Comparison of ENCODE assay signal across 11 cellular contexts in the genomic region with DNA sequence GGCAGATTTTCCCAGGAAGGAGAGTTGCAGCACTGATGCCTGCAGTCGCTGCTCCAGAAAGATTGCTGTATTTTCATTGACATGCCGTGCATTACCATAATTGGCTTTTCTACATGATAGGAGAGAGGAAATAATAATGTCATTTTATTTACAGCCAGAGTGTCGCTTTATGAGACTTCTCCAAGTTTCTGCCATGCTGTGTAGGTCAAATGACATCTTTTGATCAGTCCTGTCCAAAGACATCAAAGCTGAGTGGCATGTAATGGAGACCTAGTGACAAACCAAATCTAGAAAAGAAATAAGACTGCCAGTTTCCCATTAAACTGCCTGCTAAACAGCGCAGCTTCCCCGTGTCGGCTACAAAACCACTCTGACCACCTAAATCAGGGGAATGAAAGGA. TPM values are rescaled to one million over a fixed set of nuclear protein-coding genes. Genes with fewer than 3 reads are reported as not detected.
DNase-seq lines count a peak whose midpoint lies in the region; ATAC-seq lines count a peak whose summit lies in the region.
"Had no signal": no experiment of that assay in that cellular context is flagged by ENCODE, and none has a peak within 500 bp of the region (broad histone marks: within the 10 kb centered on the region; RNA-seq: fewer than 3 reads in every experiment).

No MANE protein-coding gene starts in this region.

- no peak overlapping the region for H3K4me3 Mint-ChIP-seq in activated T-cell treated with anti-CD3 and anti-CD28 coated beads, Interleukin-2, amount 50 U/mL, for 72 hours
- H3K4me3 Mint-ChIP-seq in memory B cell = no peak overlapping the region
- H3K4me3 Mint-ChIP-seq: CD4-positive, CD25-positive, alpha-beta regulatory T cell had no signal

- ATAC-seq in activated T-cell treated with anti-CD3 and anti-CD28 coated beads, Interleukin-2, amount 50 U/mL, for 72 hours (replicated peaks in 1 of 2) = no peak
- ATAC-seq in memory B cell (ENCODE audit: low read depth) = no peak
- no peak for ATAC-seq in HG03097 (IDR thresholded peaks at IDR 0.05; ENCODE audit: low FRiP score, unreplicated experiment)
- ATAC-seq: HCT116 had no signal

- peaks cover 40% of the 10 kb centered on the region for H3K4me1 Mint-ChIP-seq in activated T-cell treated with anti-CD3 and anti-CD28 coated beads, Interleukin-2, amount 50 U/mL, for 72 hours (ENCODE audit: low read depth)
- peaks cover 22% of the 10 kb centered on the region for H3K4me1 Mint-ChIP-seq in memory B cell

- H3K9me3 Mint-ChIP-seq in activated T-cell treated with anti-CD3 and anti-CD28 coated beads, Interleukin-2, amount 50 U/mL, for 72 hours = no peaks in the 10 kb centered on the region
- H3K9me3 Mint-ChIP-seq in memory B cell = no peaks in the 10 kb centered on the region
- H3K9me3 Mint-ChIP-seq: CD4-positive, CD25-positive, alpha-beta regulatory T cell had no signal

- peaks cover 0 to 1% of the 10 kb centered on the region in 2 donors for H3K36me3 Mint-ChIP-seq in activated T-cell treated with anti-CD3 and anti-CD28 coated beads, Interleukin-2, amount 50 U/mL, for 72 hours (ENCODE audit: insufficient read depth in 2 of 2)
- peaks cover 4% of the 10 kb centered on the region for H3K36me3 Mint-ChIP-seq in memory B cell

- H3K27ac Mint-ChIP-seq in activated T-cell treated with anti-CD3 and anti-CD28 coated beads, Interleukin-2, amount 50 U/mL, for 72 hours = peak overlapping the region; percentile 31
- peak overlapping the region; percentile 8 for H3K27ac Mint-ChIP-seq in memory B cell

- DNase-seq in activated T-cell treated with anti-CD3 and anti-CD28 coated beads, Interleukin-2, amount 50 U/mL, for 72 hours = no peak
- DNase-seq in activated T-cell treated with anti-CD3 and anti-CD28 coated beads, Interleukin-2, amount 50 U/mL, for 48 hours = no peak
- DNase-seq in astrocyte of the hippocampus (ENCODE audit: low read depth, low spot score) (peak; percentile 9), memory B cell (ENCODE audit: low spot score in 2 of 2) (no peak), amniotic stem cell (lab: John Stamatoyannopoulos, UW) (no peak)
- DNase-seq in effector CD4-positive, alpha-beta T cell = no peak
- DNase-seq: ACHN; CD4-positive, CD25-positive, alpha-beta regulatory T cell; DMS53 had no signal

- H3K27me3 Mint-ChIP-seq in activated T-cell treated with anti-CD3 and anti-CD28 coated beads, Interleukin-2, amount 50 U/mL, for 72 hours (ENCODE audit: low read depth) = no peaks in the 10 kb centered on the region
- no peaks in the 10 kb centered on the region for H3K27me3 Mint-ChIP-seq in memory B cell
- H3K27me3 Mint-ChIP-seq: CD4-positive, CD25-positive, alpha-beta regulatory T cell had no signal

RNA-seq across cellular contexts. Expression of a gene that starts 57.6 kb away (rescaled TPM):
- 10 to 100 TPM; 18.1 to 19.2 TPM for total RNA-seq in activated T-cell treated with anti-CD3 and anti-CD28 coated beads, Interleukin-2, amount 50 U/mL, for 72 hours

RNA-seq across cellular contexts. Expression of a gene that starts 59.3 kb away (rescaled TPM):
- 10 to 100 TPM; 40.4 to 41.8 TPM for total RNA-seq in activated T-cell treated with anti-CD3 and anti-CD28 coated beads, Interleukin-2, amount 50 U/mL, for 72 hours
